In the genomic region with DNA sequence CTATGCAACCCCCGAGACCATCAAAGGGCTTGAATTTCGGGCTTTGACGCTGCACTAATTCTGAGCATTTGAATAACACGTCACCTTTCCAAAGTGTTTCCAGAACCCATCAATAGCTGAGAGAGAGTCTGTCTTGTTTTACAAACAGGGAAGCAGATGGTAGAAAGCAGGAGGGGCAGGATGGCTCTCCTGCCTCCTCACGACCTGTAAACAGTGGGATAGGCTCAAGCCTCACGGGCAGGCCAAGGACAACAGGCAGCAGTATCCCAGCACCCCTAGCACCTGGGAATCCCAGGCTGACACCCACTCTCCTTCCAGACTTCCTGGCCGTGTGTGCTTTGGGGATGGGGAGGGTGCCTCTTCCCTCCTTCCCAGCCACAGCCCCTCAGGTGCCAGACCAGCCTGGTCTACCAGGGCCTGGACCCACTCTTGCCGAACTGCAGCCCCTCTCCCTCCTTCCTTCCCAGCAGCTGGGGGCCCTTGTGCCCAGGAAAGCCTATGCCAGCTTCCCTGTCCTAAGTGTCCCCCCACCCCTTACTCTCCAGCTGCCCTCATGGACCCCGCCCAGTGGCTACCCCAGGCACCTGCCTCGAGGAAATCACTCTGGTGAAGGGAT, we compare ENCODE assay signal across 1 cellular context.
TF ChIP-seq lines count a peak whose summit lies in the region.

No MANE protein-coding gene starts in this region.

TF ChIP-seq in H1, 55 proteins besides CTCF, POLR2A, EP300 and RAD21 (continued from another document):
- TF ChIP-seq ATF3 (IDR thresholded peaks at IDR 0.05; ENCODE audit: insufficient read depth, low read depth, low read length) (no peak), SP4 (IDR thresholded peaks at IDR 0.05; ENCODE audit: low read length) (no peak), SP1 (IDR thresholded peaks at IDR 0.05; ENCODE audit: low read depth, low read length) (no peak), PHF8 (conservative IDR thresholded peaks at IDR 0.05; ENCODE audit: low read depth, low read length) (no peak)
